16 cellular contexts compared by ENCODE assay signal in the genomic region with DNA sequence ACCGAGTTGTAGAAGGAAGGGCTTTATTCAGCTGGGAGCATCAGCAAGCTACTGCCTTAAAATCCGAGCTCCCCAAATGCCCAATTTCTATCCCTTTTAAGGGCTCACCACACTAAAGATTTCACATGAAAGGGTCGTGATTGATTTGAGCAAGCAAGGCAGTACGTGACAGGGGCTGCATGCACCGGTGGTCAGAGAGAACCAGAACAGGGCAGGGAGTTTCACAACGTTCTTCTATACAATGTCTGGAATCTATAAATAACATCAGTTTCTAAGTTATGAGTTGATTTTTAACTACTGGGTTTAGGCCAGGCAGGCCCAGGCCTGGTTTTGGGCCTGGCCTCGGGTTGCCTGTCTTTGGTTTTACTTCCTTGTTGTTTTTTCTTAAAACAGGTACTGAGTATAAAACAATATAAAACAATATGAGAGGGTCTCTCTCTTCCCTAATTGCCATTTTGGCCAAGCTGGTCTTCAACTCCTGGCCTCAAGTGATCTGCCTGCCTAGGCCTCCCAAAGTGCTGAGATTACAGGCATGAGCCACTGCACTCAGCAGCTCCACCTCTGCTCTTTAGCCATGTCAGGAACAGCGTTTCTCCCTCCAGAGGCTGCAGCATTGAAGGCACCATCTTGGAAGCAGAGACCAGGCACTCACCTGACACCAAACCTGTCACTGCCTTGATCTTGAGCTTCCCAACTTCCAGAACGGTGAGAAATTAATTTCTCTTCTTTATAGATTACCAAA. TPM values are rescaled to one million over a fixed set of nuclear protein-coding genes. Genes with fewer than 3 reads are reported as not detected.
DNase-seq lines count a peak whose midpoint lies in the region; ATAC-seq lines count a peak whose summit lies in the region.
"Not testable (repeated sequence)": the region's sequence is repeated elsewhere in the genome, so short reads cannot be mapped to it uniquely, and the experiment has no call there.
"Had no signal": no experiment of that assay in that cellular context is flagged by ENCODE, and none has a peak within 500 bp of the region (broad histone marks: within the 10 kb centered on the region; RNA-seq: fewer than 3 reads in every experiment).

No MANE protein-coding gene starts in this region.

- H3K27ac Mint-ChIP-seq in stimulated activated memory B cell treated with anti-CD40 and anti-IgM and Interleukin-4, amounts not matched to agents 10 μg/mL and 1 μg/mL and 100 μg/mL, for 72 hours, result peak overlapping the region; percentile 61

- H4K20me1 ChIP-seq in GM23248 (ENCODE audit: insufficient read depth), result not testable (repeated sequence)

- not testable (repeated sequence) for DNase-seq in GM23248

- H3K4me1 Mint-ChIP-seq in stimulated activated memory B cell treated with anti-CD40 and anti-IgM and Interleukin-4, amounts not matched to agents 10 μg/mL and 1 μg/mL and 100 μg/mL, for 72 hours, result not testable (repeated sequence)

- not testable (repeated sequence) for H3K36me3 ChIP-seq in GM23248 (ENCODE audit: low read depth)

- not testable (repeated sequence) for H3K4me2 ChIP-seq in GM23248 (ENCODE audit: unreplicated experiment)

- H3K9ac ChIP-seq in GM23248, result not testable (repeated sequence)

- ATAC-seq in GM18508 (IDR thresholded peaks at IDR 0.05; ENCODE audit: insufficient read depth, unreplicated experiment), result peak; percentile 44
- ATAC-seq in GM19035 (IDR thresholded peaks at IDR 0.05; ENCODE audit: unreplicated experiment), result peak; percentile 43
- ATAC-seq in GM21360 (IDR thresholded peaks at IDR 0.05; ENCODE audit: unreplicated experiment), result peak; percentile 50
- ATAC-seq in HG02885 (IDR thresholded peaks at IDR 0.05; ENCODE audit: poor library complexity, unreplicated experiment), result peak; percentile 52
- ATAC-seq in HG03135 (IDR thresholded peaks at IDR 0.05; ENCODE audit: unreplicated experiment), result peak; percentile 63
- ATAC-seq in HG03565 (IDR thresholded peaks at IDR 0.05; ENCODE audit: unreplicated experiment), result peak; percentile 37
- ATAC-seq in stimulated activated memory B cell treated with anti-CD40 and anti-IgM and Interleukin-4, amounts not matched to agents 10 μg/mL and 1 μg/mL and 100 μg/mL, for 72 hours, result not testable (repeated sequence)

- H3K27me3 ChIP-seq in GM23248 (replicated peaks; ENCODE audit: insufficient read depth), result not testable (repeated sequence)

- H3F3A ChIP-seq in GM23248 (ENCODE audit: insufficient read depth), result not testable (repeated sequence)

- in situ Hi-C loops in GM23248 (cut with MboI), result not testable (repeated sequence)

- H2AFZ ChIP-seq in GM23248, result 0 out of 2 replicates have a peak overlapping the region, but pooled peaks have one; percentile 24

- not testable (repeated sequence) for H3K4me3 Mint-ChIP-seq in stimulated activated memory B cell treated with anti-CD40 and anti-IgM and Interleukin-4, amounts not matched to agents 10 μg/mL and 1 μg/mL and 100 μg/mL, for 72 hours

- H3K79me2 ChIP-seq in GM23248 (ENCODE audit: insufficient read depth), result not testable (repeated sequence)

- H3K4me1 ChIP-seq in GM23248 (ENCODE audit: insufficient read depth), result peaks cover 10% of the 10 kb centered on the region

- 66 to 67% methylated on average over 9 of the region's 9 CpGs for WGBS in GM23248 (ENCODE audit: low coverage in 1 of 2, low lambda C conversion rate in 2 of 2, missing lambda C conversion rate in 2 of 2), 2 experiments

- H3K27me3 Mint-ChIP-seq in stimulated activated memory B cell treated with anti-CD40 and anti-IgM and Interleukin-4, amounts not matched to agents 10 μg/mL and 1 μg/mL and 100 μg/mL, for 72 hours, result peaks cover 49% of the 10 kb centered on the region

- H3K4me3 ChIP-seq in GM23248, result not testable (repeated sequence)

- not testable (repeated sequence) for H3K9me2 ChIP-seq in GM23248 (ENCODE audit: insufficient read depth)

- not testable (repeated sequence) for H3K27ac ChIP-seq in GM23248

- H3K9me3 Mint-ChIP-seq in stimulated activated memory B cell treated with anti-CD40 and anti-IgM and Interleukin-4, amounts not matched to agents 10 μg/mL and 1 μg/mL and 100 μg/mL, for 72 hours, result not testable (repeated sequence)

- H3K9me3 ChIP-seq in GM23248 (ENCODE audit: low read depth), result not testable (repeated sequence)

- not testable (repeated sequence) for H3K36me3 Mint-ChIP-seq in stimulated activated memory B cell treated with anti-CD40 and anti-IgM and Interleukin-4, amounts not matched to agents 10 μg/mL and 1 μg/mL and 100 μg/mL, for 72 hours

RNA-seq across cellular contexts. Expression of a gene that starts 41.4 kb away (rescaled TPM):
- total RNA-seq in GM23248 (2014; rRNA removed; shearing (Covaris generic)), result not detected in 2 replicates
- 0.18 TPM in 1 of 2 replicates, not detected in the other for polyA plus RNA-seq in GM23248 (2016; fragmentation: Nextera tagmentation; extraction: Ambion mirVana)
- total RNA-seq: glomerular endothelial cell, myocyte, NCI-H460, RPMI7951 had no signal

RNA-seq across cellular contexts. Expression of a gene that starts 59.1 kb away (rescaled TPM):
- total RNA-seq in GM23248 (2014; rRNA removed; shearing (Covaris generic)), result not detected in 2 replicates
- polyA plus RNA-seq in GM23248 (2016; fragmentation: Nextera tagmentation; extraction: Ambion mirVana), result not detected in 2 replicates
- total RNA-seq: glomerular endothelial cell; myocyte; NCI-H460; osteoblast; RPMI7951; subcutaneous adipose tissue; T-helper 2 cell treated with Interferon-gamma antibody and Interleukin-4, amounts not matched to agents 100 ng/mL and 5 ng/mL, for 36 hours; ureter had no signal
